Comparison of ENCODE assay signal across 21 cellular contexts in the genomic region with DNA sequence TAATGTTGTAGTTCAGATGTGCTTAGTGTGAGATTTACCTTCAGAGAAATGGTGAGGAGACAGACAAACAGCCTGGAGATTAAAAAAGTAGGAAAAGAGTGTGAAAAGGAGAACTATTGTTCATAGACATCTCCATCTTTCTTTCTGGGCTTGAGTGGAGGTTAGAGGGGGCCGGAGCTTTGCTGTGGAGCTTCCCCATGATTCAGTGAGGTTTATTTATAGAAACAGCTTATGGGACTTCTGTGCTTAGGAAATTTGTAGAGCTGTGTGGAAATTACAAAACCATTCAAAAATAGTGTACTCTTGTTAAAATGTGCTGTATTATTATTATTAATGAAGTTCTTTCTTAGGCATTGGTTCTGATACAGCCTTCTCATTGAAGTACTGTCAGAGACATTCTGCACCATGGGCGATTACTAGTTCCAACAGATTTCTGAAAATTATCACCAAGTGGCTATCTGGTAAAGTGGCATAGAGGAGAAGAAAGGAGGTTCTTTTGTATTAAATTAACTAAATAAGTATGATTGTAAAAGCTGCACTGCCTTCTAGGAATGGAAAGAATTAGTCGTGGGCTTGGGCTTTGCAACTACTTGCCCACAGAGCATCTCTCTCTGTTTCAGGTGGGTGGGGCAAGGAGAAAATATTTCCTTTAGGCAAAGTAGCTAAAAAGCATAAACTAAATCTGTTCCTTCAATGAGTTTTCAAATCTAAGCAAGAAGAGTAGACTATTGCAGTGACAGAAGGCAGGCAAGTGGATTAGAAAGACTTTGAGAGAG. TPM values are rescaled to one million over a fixed set of nuclear protein-coding genes. Genes with fewer than 3 reads are reported as not detected.
A peak's percentile ranks its signal among the peaks of the same experiment; 100 is the strongest.
DNase-seq lines count a peak whose midpoint lies in the region; ATAC-seq, FAIRE-seq and TF ChIP-seq lines count a peak whose summit lies in the region.
"Had no signal": no experiment of that assay in that cellular context is flagged by ENCODE, and none has a peak within 500 bp of the region (broad histone marks: within the 10 kb centered on the region; RNA-seq: fewer than 3 reads in every experiment).

No MANE protein-coding gene starts in this region.

- peak overlapping the region in 1 of 2 donors; percentile 20 for H3K4me3 Mint-ChIP-seq in stimulated activated naive CD8-positive, alpha-beta T cell treated with anti-CD3 and anti-CD28 coated beads, Interleukin-15, amount 100 ng/mL, for 72 hours
- H3K4me3 Mint-ChIP-seq: CD4-positive, alpha-beta memory T cell had no signal

- no peak overlapping the region for H3K4me3 ChIP-seq in uterus
- H3K4me3 ChIP-seq: BLaER1, GM12878 had no signal

- no peak for TF ChIP-seq POLR2A in uterus (IDR thresholded peaks at IDR 0.05)

- FAIRE-seq in GM19239 (lab: Jason Lieb, UNC): no peak

- intact Hi-C loops in uterus (cut with DNase I; ENCODE audit: low total_unique reads): no loop called here

- ATAC-seq in stimulated activated naive CD8-positive, alpha-beta T cell treated with anti-CD3 and anti-CD28 coated beads, Interleukin-15, amount 100 ng/mL, for 72 hours: peak; percentile 64
- no peak for ATAC-seq in stimulated activated naive CD8-positive, alpha-beta T cell treated with anti-CD3 and anti-CD28 coated beads, Interleukin-15, Interleukin-2, amounts not matched to agents 100 U/mL and 50 U/mL, for 24 hours
- ATAC-seq: GM12878 had no signal

- H3K27ac ChIP-seq in uterus: peak overlapping the region; percentile 48 to 55
- H3K27ac ChIP-seq: BLaER1 had no signal

- no peak for TF ChIP-seq CTCF in uterus (IDR thresholded peaks at IDR 0.05)

- no peaks in the 10 kb centered on the region for H3K27me3 ChIP-seq in uterus
- H3K27me3 ChIP-seq: BLaER1 had no signal

- no peaks in the 10 kb centered on the region for H3K27me3 Mint-ChIP-seq in stimulated activated naive CD8-positive, alpha-beta T cell treated with anti-CD3 and anti-CD28 coated beads, Interleukin-15, amount 100 ng/mL, for 72 hours

- peak overlapping the region in 1 of 2 donors; percentile 89 for H3K27ac Mint-ChIP-seq in stimulated activated naive CD8-positive, alpha-beta T cell treated with anti-CD3 and anti-CD28 coated beads, Interleukin-15, amount 100 ng/mL, for 72 hours
- H3K27ac Mint-ChIP-seq: CD4-positive, alpha-beta memory T cell had no signal

- H3K4me1 Mint-ChIP-seq in stimulated activated naive CD8-positive, alpha-beta T cell treated with anti-CD3 and anti-CD28 coated beads, Interleukin-15, amount 100 ng/mL, for 72 hours: peaks cover 36% of the 10 kb centered on the region
- H3K4me1 Mint-ChIP-seq: CD4-positive, alpha-beta memory T cell had no signal

- no peaks in the 10 kb centered on the region for H3K9me3 ChIP-seq in uterus
- H3K9me3 ChIP-seq: BLaER1 had no signal

- peaks cover 0 to 11% of the 10 kb centered on the region in 2 donors for H3K4me1 ChIP-seq in uterus
- H3K4me1 ChIP-seq: BLaER1 had no signal

- no peaks in the 10 kb centered on the region for H3K9me3 Mint-ChIP-seq in stimulated activated naive CD8-positive, alpha-beta T cell treated with anti-CD3 and anti-CD28 coated beads, Interleukin-15, amount 100 ng/mL, for 72 hours
- H3K9me3 Mint-ChIP-seq: CD4-positive, alpha-beta memory T cell had no signal

- H3K36me3 ChIP-seq in uterus: no peaks in the 10 kb centered on the region
- H3K36me3 ChIP-seq: BLaER1 had no signal

- no peak for DNase-seq in stimulated activated naive CD8-positive, alpha-beta T cell treated with anti-CD3 and anti-CD28 coated beads, Interleukin-15, amount 100 ng/mL, for 72 hours
- no peak for DNase-seq in stimulated activated naive CD8-positive, alpha-beta T cell treated with anti-CD3 and anti-CD28 coated beads, Interleukin-15, Interleukin-2, amounts not matched to agents 100 U/mL and 50 U/mL, for 24 hours
- DNase-seq in amniotic epithelial cell (ENCODE audit: low read depth) (peak; percentile 56), iris pigment epithelial cell (ENCODE audit: low read depth) (peak; percentile 33), uterus (no peak), NCI-H446 (lab: John Stamatoyannopoulos, UW) (no peak), GM19239 (ENCODE audit: insufficient read length, low spot score) (no peak), glomerular visceral epithelial cell (ENCODE audit: extremely low spot score) (no peak)
- DNase-seq: Calu3; CD4-positive, alpha-beta memory T cell; EL; NCI-H1417 treated with DMSO at 0.1 percent for 48 hours; NCI-H187 treated with DMSO at 0.1 percent for 48 hours; NCI-H345; NCI-H526 had no signal

RNA-seq across cellular contexts. Expression of gene TCAF1, which starts 8.7 kb away (rescaled TPM):
- total RNA-seq in uterus: 100 to 1,000 TPM in 1 of 4 donors, 10 to 100 TPM in 3; 12.3 to 137 (median 46.6) TPM

RNA-seq across cellular contexts. Expression of gene OR2F2, which starts 24.4 kb away (rescaled TPM):
- total RNA-seq in uterus: not detected
- total RNA-seq: A673; Calu3; CD4-positive, alpha-beta memory T cell; GM12878; H4; HT-29; MCF 10A had no signal

RNA-seq across cellular contexts. Expression of gene OR2F1, which starts 44.0 kb away (rescaled TPM):
- not detected for total RNA-seq in uterus
- total RNA-seq: A673; Calu3; CD4-positive, alpha-beta memory T cell; GM12878; H4; HT-29; MCF 10A had no signal

Comparison
In these comparisons a context has a peak if more than half of its experiments do, and no peak if none do; other contexts are left out.
1. DNase-seq: peak in amniotic epithelial cell (single experiment) and iris pigment epithelial cell (single experiment); none in stimulated activated naive CD8-positive, alpha-beta T cell treated with anti-CD3 and anti-CD28 coated beads, Interleukin-15, amount 100 ng/mL, for 72 hours (0 of 2), stimulated activated naive CD8-positive, alpha-beta T cell treated with anti-CD3 and anti-CD28 coated beads, Interleukin-15, Interleukin-2, amounts not matched to agents 100 U/mL and 50 U/mL, for 24 hours (single experiment), uterus (0 of 2), NCI-H446 (0 of 2), GM19239 (single experiment) and glomerular visceral epithelial cell (single experiment).